Comparison of ENCODE assay signal across 8 cellular contexts in the genomic region with DNA sequence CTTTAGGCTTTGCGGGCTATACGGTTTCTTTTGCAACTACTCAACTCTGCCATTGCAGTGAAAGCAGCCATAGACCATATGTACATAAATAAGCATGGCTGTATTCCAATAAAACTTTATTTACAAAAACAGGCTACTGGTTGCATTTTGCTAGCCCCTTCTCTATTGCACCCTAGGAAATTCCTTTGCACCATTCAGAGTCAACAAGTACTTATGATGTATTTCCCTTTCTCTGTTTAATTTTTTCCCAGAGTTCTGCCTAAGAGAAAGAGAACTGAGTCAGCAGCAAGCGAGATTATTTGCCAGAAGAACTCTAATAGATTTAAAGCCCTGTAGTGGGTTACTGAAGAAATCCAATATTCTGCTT. TPM values are rescaled to one million over a fixed set of nuclear protein-coding genes. Genes with fewer than 3 reads are reported as not detected.
"Had no signal": no experiment of that assay in that cellular context is flagged by ENCODE, and none has a peak within 500 bp of the region (broad histone marks: within the 10 kb centered on the region; RNA-seq: fewer than 3 reads in every experiment).

No MANE protein-coding gene starts in this region.

- H3K36me3 Mint-ChIP-seq: IgD-negative memory B cell had no signal

- FAIRE-seq: HepG2, HTR-8/SVneo had no signal

- H3K4me1 Mint-ChIP-seq: IgD-negative memory B cell had no signal

- H3K27ac Mint-ChIP-seq: IgD-negative memory B cell had no signal

- H3K27ac ChIP-seq: HL-60 had no signal

- DNase-seq: IMR-90, KBM-7, KG1 had no signal

- H3K4me3 Mint-ChIP-seq: IgD-negative memory B cell had no signal

RNA-seq across cellular contexts. Expression of a gene that starts 33.8 kb away (rescaled TPM):
- total RNA-seq: HepG2, HT1080, IMR-90 had no signal
- polyA plus RNA-seq: HepG2, IgD-negative memory B cell, IMR-90 had no signal
